ENCODE assay signal across 28 cellular contexts in the genomic region with DNA sequence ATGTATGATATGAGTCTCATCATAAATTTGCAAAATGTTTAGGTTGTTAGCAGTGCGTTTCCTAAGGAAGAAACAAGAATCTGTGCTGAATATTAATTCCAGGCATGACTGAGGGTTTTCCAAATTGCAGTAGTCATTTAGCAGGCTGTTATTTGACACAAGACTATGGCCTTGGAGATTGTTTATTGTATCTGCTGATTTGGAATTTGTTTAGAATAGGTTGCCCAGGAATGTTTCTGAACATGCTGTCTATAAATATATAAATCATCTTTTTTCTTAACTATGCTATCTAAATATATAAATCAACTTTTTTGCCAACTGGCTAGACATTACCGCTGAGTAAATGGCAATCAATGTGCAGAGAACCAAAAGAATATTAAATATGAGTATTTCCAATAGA.
"Had no signal": no experiment of that assay in that cellular context is flagged by ENCODE, and none has a peak within 500 bp of the region (broad histone marks: within the 10 kb centered on the region; RNA-seq: fewer than 3 reads in every experiment).

No MANE protein-coding gene starts in this region.

- H3K27ac ChIP-seq: Peyer's patch, RWPE1, SJCRH30 had no signal

- H3K9me3 ChIP-seq: Peyer's patch, SJCRH30 had no signal

- ATAC-seq: activated CD8-positive, alpha-beta memory T cell treated with anti-CD3 and anti-CD28 coated beads, Interleukin-2, amount 10 ng/mL, durations not matched to agents 7 days and 5 days; activated naive CD4-positive, alpha-beta T cell treated with anti-CD3 and anti-CD28 coated beads, Interleukin-2, amount 50 U/mL, for 72 hours; activated naive CD8-positive, alpha-beta T cell treated with anti-CD3 and anti-CD28 coated beads, Interleukin-2, amount 50 U/mL, for 24 hours; T-cell had no signal

- H3K27ac Mint-ChIP-seq: activated B cell treated with CpG ODN at 0.5 μM for 24 hours; activated CD4-positive, alpha-beta T cell treated with anti-CD3 and anti-CD28 coated beads, Interleukin-2, amount 10 ng/mL, durations not matched to agents 24 days and 14 days; activated CD8-positive, alpha-beta memory T cell treated with anti-CD3 and anti-CD28 coated beads, Interleukin-2, amount 10 ng/mL, durations not matched to agents 7 days and 5 days; activated naive CD4-positive, alpha-beta T cell treated with anti-CD3 and anti-CD28 coated beads, Interleukin-2, amount 50 U/mL, for 72 hours; activated naive CD8-positive, alpha-beta T cell treated with anti-CD3 and anti-CD28 coated beads, Interleukin-2, amount 50 U/mL, for 24 hours; activated T-cell treated with anti-CD3 and anti-CD28 coated beads, Interleukin-2, amount 50 U/mL, for 24 hours; activated T-helper 1 cell treated with anti-CD3 and anti-CD28 coated beads, Interleukin-12 subunit alpha, Interleukin-12 subunit beta, Interleukin-2, Interleukin-4 antibody, amounts not matched to agents 30 ng/mL and 10 ng/mL and 1 ng/mL, durations not matched to agents 14 hours and 24 hours and 36 hours; T-cell had no signal

- H3K4me3 Mint-ChIP-seq: activated B cell treated with CpG ODN at 0.5 μM for 24 hours; activated CD4-positive, alpha-beta T cell treated with anti-CD3 and anti-CD28 coated beads, Interleukin-2, amount 10 ng/mL, durations not matched to agents 24 days and 14 days; activated CD8-positive, alpha-beta memory T cell treated with anti-CD3 and anti-CD28 coated beads, Interleukin-2, amount 10 ng/mL, durations not matched to agents 7 days and 5 days; activated naive CD8-positive, alpha-beta T cell treated with anti-CD3 and anti-CD28 coated beads, Interleukin-2, amount 50 U/mL, for 24 hours; activated T-cell treated with anti-CD3 and anti-CD28 coated beads, Interleukin-2, amount 50 U/mL, for 24 hours; activated T-helper 1 cell treated with anti-CD3 and anti-CD28 coated beads, Interleukin-12 subunit alpha, Interleukin-12 subunit beta, Interleukin-2, Interleukin-4 antibody, amounts not matched to agents 30 ng/mL and 10 ng/mL and 1 ng/mL, durations not matched to agents 14 hours and 24 hours and 36 hours; brain; central memory CD8-positive, alpha-beta T cell; T-cell had no signal

- H3K4me3 ChIP-seq: Peyer's patch, SJCRH30 had no signal

- DNase-seq: activated B cell treated with CpG ODN at 0.5 μM for 24 hours; activated CD4-positive, alpha-beta T cell treated with anti-CD3 and anti-CD28 coated beads for 1 hour; activated CD4-positive, alpha-beta T cell treated with anti-CD3 and anti-CD28 coated beads, Interleukin-2, amount 10 ng/mL, durations not matched to agents 24 days and 14 days; activated CD4-positive, alpha-beta T cell treated with anti-CD3 and anti-CD28 coated beads, Interleukin-2, amount 50 U/mL, for 48 hours; activated CD8-positive, alpha-beta memory T cell treated with anti-CD3 and anti-CD28 coated beads, Interleukin-2, amount 10 ng/mL, durations not matched to agents 7 days and 5 days; activated effector memory CD4-positive, alpha-beta T cell treated with anti-CD3 and anti-CD28 coated beads, Interleukin-2, amount 50 U/mL, for 16 hours; activated naive CD4-positive, alpha-beta T cell treated with Interleukin-2 at 50 U/mL for 16 hours; activated naive CD8-positive, alpha-beta T cell treated with anti-CD3 and anti-CD28 coated beads, Interleukin-2, amount 50 U/mL, for 24 hours; activated T-cell treated with anti-CD3 and anti-CD28 coated beads, Interleukin-2, amount 50 U/mL, for 24 hours; amygdala; Kasumi-1; NCI-H1105 treated with DMSO at 0.1 percent for 48 hours; NCI-H1436 treated with DMSO at 0.1 percent for 48 hours; NCI-H187; NCI-H2081; NCI-H446; NCI-H524; Peyer's patch; Right ventricle myocardium superior; SJCRH30; T-cell; T-helper 2 cell; T1000 had no signal

- H3K36me3 Mint-ChIP-seq: activated CD8-positive, alpha-beta memory T cell treated with anti-CD3 and anti-CD28 coated beads, Interleukin-2, amount 10 ng/mL, durations not matched to agents 7 days and 5 days; activated naive CD4-positive, alpha-beta T cell treated with anti-CD3 and anti-CD28 coated beads, Interleukin-2, amount 50 U/mL, for 72 hours; T-cell had no signal

- H3K4me1 Mint-ChIP-seq: activated B cell treated with CpG ODN at 0.5 μM for 24 hours; activated CD4-positive, alpha-beta T cell treated with anti-CD3 and anti-CD28 coated beads, Interleukin-2, amount 10 ng/mL, durations not matched to agents 24 days and 14 days; activated CD8-positive, alpha-beta memory T cell treated with anti-CD3 and anti-CD28 coated beads, Interleukin-2, amount 10 ng/mL, durations not matched to agents 7 days and 5 days; activated naive CD8-positive, alpha-beta T cell treated with anti-CD3 and anti-CD28 coated beads, Interleukin-2, amount 50 U/mL, for 24 hours; brain; central memory CD8-positive, alpha-beta T cell; T-cell had no signal

- H3K9me3 Mint-ChIP-seq: activated B cell treated with CpG ODN at 0.5 μM for 24 hours; activated CD4-positive, alpha-beta T cell treated with anti-CD3 and anti-CD28 coated beads, Interleukin-2, amount 10 ng/mL, durations not matched to agents 24 days and 14 days; activated naive CD8-positive, alpha-beta T cell treated with anti-CD3 and anti-CD28 coated beads, Interleukin-2, amount 50 U/mL, for 24 hours; activated T-helper 1 cell treated with anti-CD3 and anti-CD28 coated beads, Interleukin-12 subunit alpha, Interleukin-12 subunit beta, Interleukin-2, Interleukin-4 antibody, amounts not matched to agents 30 ng/mL and 10 ng/mL and 1 ng/mL, durations not matched to agents 14 hours and 24 hours and 36 hours; central memory CD8-positive, alpha-beta T cell had no signal

- H3K27me3 Mint-ChIP-seq: activated B cell treated with CpG ODN at 0.5 μM for 24 hours; activated CD4-positive, alpha-beta T cell treated with anti-CD3 and anti-CD28 coated beads, Interleukin-2, amount 10 ng/mL, durations not matched to agents 24 days and 14 days; brain; central memory CD8-positive, alpha-beta T cell had no signal

- H3K36me3 ChIP-seq: Peyer's patch, SJCRH30 had no signal
